21 cellular contexts compared by ENCODE assay signal in genomic region chr18:31229829-31230228, GRCh38.
A peak's percentile ranks its signal among the peaks of the same experiment; 100 is the strongest.
DNase-seq lines count a peak whose midpoint lies in the region; ATAC-seq, FAIRE-seq and TF ChIP-seq lines count a peak whose summit lies in the region.
"Had no signal": no experiment of that assay in that cellular context is flagged by ENCODE, and none has a peak within 500 bp of the region (broad histone marks: within the 10 kb centered on the region; RNA-seq: fewer than 3 reads in every experiment).

No MANE protein-coding gene starts in this region.

- intact Hi-C loops in right lobe of liver (cut with DNase I): no loop called here

- TF ChIP-seq CTCF in HEK293 (tag by site-specific recombination; IDR thresholded peaks at IDR 0.05): no peak
- no peak for TF ChIP-seq CTCF in right lobe of liver (IDR thresholded peaks at IDR 0.05)

- FAIRE-seq in small intestine (lab: Jason Lieb, UNC): no peak
- FAIRE-seq: kidney had no signal

- H3K4me1 ChIP-seq in HEK293 (ENCODE audit: control insufficient read depth, insufficient read depth, low read length): no peaks in the 10 kb centered on the region
- H3K4me1 ChIP-seq in right lobe of liver: peaks cover 0 to 50% (median 12%) of the 10 kb centered on the region in 4 donors
- peaks cover 0 to 6% of the 10 kb centered on the region in 2 donors for H3K4me1 ChIP-seq in small intestine (ENCODE audit: control insufficient read depth in 2 of 2, insufficient read depth in 1 of 2, low read depth in 1 of 2, low read length in 1 of 2)

- WGBS in right lobe of liver (ENCODE audit: insufficient coverage, low coverage, low lambda C conversion rate, missing lambda C conversion rate): 27% methylated on average over 2 of the region's 2 CpGs
- 18 to 36% (median 18%) methylated on average over 2 of the region's 2 CpGs for WGBS in small intestine, 3 donors

- peak; percentile 38 for DNase-seq in OCI-M1 (lab: John Stamatoyannopoulos, UW)
- DNase-seq in right lobe of liver: no peak
- DNase-seq in small intestine: no peak
- no peak for DNase-seq in NCI-H1092 (lab: John Stamatoyannopoulos, UW)
- DNase-seq in activated T-cell treated with anti-CD3 and anti-CD28 coated beads for 4 hours: no peak
- DNase-seq: activated B cell treated with CpG ODN at 0.5 μM for 24 hours; activated CD4-positive, alpha-beta memory T cell treated with anti-CD3 and anti-CD28 coated beads, Interleukin-2, amount 10 ng/mL, durations not matched to agents 7 days and 5 days; activated naive CD4-positive, alpha-beta T cell treated with Interleukin-2 at 50 U/mL for 16 hours; amniotic stem cell; dorsolateral prefrontal cortex; foreskin melanocyte; kidney; NCI-H510A; right cardiac atrium; T1000 had no signal

- H3K9me3 ChIP-seq in HEK293 (ENCODE audit: control insufficient read depth, insufficient read depth, low read depth, low read length) (no peaks in the 10 kb centered on the region), right lobe of liver (no peaks in the 10 kb centered on the region), small intestine (ENCODE audit: control insufficient read depth, low read depth) (no peaks in the 10 kb centered on the region)

- no peaks in the 10 kb centered on the region for H3K36me3 ChIP-seq in HEK293 (ENCODE audit: control insufficient read depth in 2 of 2, insufficient read depth in 1 of 2, low read length in 2 of 2)
- no peaks in the 10 kb centered on the region for H3K36me3 ChIP-seq in right lobe of liver
- no peaks in the 10 kb centered on the region for H3K36me3 ChIP-seq in small intestine (ENCODE audit: control insufficient read depth in 2 of 2, insufficient read depth in 2 of 2, low read length in 2 of 2)

- POLR2A ChIA-PET in HEK293 (lab: Yijun Ruan, JAX): no interaction called here

- H3K4me3 ChIP-seq in HEK293 (ENCODE audit: low read depth, low read length): no peak overlapping the region
- H3K4me3 ChIP-seq in right lobe of liver: no peak overlapping the region
- H3K4me3 ChIP-seq in small intestine (ENCODE audit: low read depth in 1 of 2, low read length in 2 of 2): no peak overlapping the region
- H3K4me3 ChIP-seq: dorsolateral prefrontal cortex had no signal

- CTCF ChIA-PET in HEK293 (lab: Yijun Ruan, JAX): interaction anchor here (1.0 kb wide), 1 partner anchor 12 kb away, joined by 7 read pairs; no protein-coding TSS in a partner anchor

- H3K27me3 ChIP-seq in right lobe of liver (no peaks in the 10 kb centered on the region), small intestine (ENCODE audit: control insufficient read depth in 2 of 2, insufficient read depth in 2 of 2, low read length in 2 of 2) (no peaks in the 10 kb centered on the region)
- H3K27me3 ChIP-seq: dorsolateral prefrontal cortex had no signal

- no peak for TF ChIP-seq POLR2A in right lobe of liver (IDR thresholded peaks at IDR 0.05)

- ATAC-seq in GM18858 (IDR thresholded peaks at IDR 0.05; ENCODE audit: unreplicated experiment) (peak; percentile 17), right lobe of liver (no peak), GM21367 (IDR thresholded peaks at IDR 0.05; ENCODE audit: unreplicated experiment) (no peak)
- ATAC-seq: right cardiac atrium had no signal

- no peak overlapping the region for H3K27ac ChIP-seq in HEK293 (ENCODE audit: extremely low read depth, low read depth, low read length)
- peak overlapping the region; percentile 17 to 82 (median 28) for H3K27ac ChIP-seq in right lobe of liver
- no peak overlapping the region for H3K27ac ChIP-seq in small intestine (ENCODE audit: low read depth in 1 of 2, low read length in 1 of 2)
- H3K27ac ChIP-seq: C4-2B, dorsolateral prefrontal cortex, KMS-11, RWPE1 had no signal

TF ChIP-seq in HEK293, 187 proteins besides CTCF, POLR2A, EP300 and RAD21:
- TF ChIP-seq ZNF335 (tag by site-specific recombination; conservative IDR thresholded peaks at IDR 0.05): peak; percentile 53
- no peak for TF ChIP-seq TCF7L2 (IDR thresholded peaks at IDR 0.05; ENCODE audit: borderline replicate concordance, low read depth, low read length)

Comparison
In these comparisons a context has a peak if more than half of its experiments do, and no peak if none do; other contexts are left out.
1. H3K27ac ChIP-seq: peak in right lobe of liver (3 of 3); none in HEK293 (single experiment) and small intestine (0 of 2).